8 cellular contexts compared by ENCODE assay signal in genomic region chr6:53647437-53648094, GRCh38. TPM values are rescaled to one million over a fixed set of nuclear protein-coding genes. Genes with fewer than 3 reads are reported as not detected.
DNase-seq lines count a peak whose midpoint lies in the region; ATAC-seq and TF ChIP-seq lines count a peak whose summit lies in the region.

No MANE protein-coding gene starts in this region.

- peaks cover 6% of the 10 kb centered on the region for H3K27me3 Mint-ChIP-seq in activated T-helper 1 cell treated with anti-CD3 and anti-CD28 coated beads, Interleukin-12 subunit alpha, Interleukin-12 subunit beta, Interleukin-2, Interleukin-4 antibody, amounts not matched to agents 30 ng/mL and 10 ng/mL and 1 ng/mL, durations not matched to agents 14 hours and 24 hours and 36 hours (ENCODE audit: insufficient read depth)
- H3K27me3 Mint-ChIP-seq in stimulated activated memory B cell treated with anti-CD40 and anti-IgM and Interleukin-4, amounts not matched to agents 10 μg/mL and 1 μg/mL and 100 μg/mL, for 72 hours: no peaks in the 10 kb centered on the region

- no peaks in the 10 kb centered on the region for H3K36me3 ChIP-seq in ascending aorta

- no peak for TF ChIP-seq CTCF in GM10248 (IDR thresholded peaks at IDR 0.05; ENCODE audit: control extremely low read depth, extremely low read depth, low read depth, missing control alignments)
- TF ChIP-seq CTCF in ascending aorta (IDR thresholded peaks at IDR 0.05): no peak

- H3K9me3 ChIP-seq in ascending aorta: no peaks in the 10 kb centered on the region

- H3K27me3 ChIP-seq in ascending aorta: no peaks in the 10 kb centered on the region

- H3K27ac ChIP-seq in ascending aorta: no peak overlapping the region

- H3K4me3 ChIP-seq in Jurkat, Clone E6-1 (ENCODE audit: low read length): no peak overlapping the region
- H3K4me3 ChIP-seq in ascending aorta: no peak overlapping the region

- CTCF ChIA-PET in GM10248 (lab: Yijun Ruan, JAX): interaction anchor here (1.3 to 3.2 kb wide), 3 partner anchors 12 to 104 kb away, joined by 3 to 12 read pairs (median 3); no protein-coding TSS in a partner anchor

- H3K4me3 Mint-ChIP-seq in activated T-helper 1 cell treated with anti-CD3 and anti-CD28 coated beads, Interleukin-12 subunit alpha, Interleukin-12 subunit beta, Interleukin-2, Interleukin-4 antibody, amounts not matched to agents 30 ng/mL and 10 ng/mL and 1 ng/mL, durations not matched to agents 14 hours and 24 hours and 36 hours: peak overlapping the region; percentile 15
- peak overlapping the region; percentile 39 for H3K4me3 Mint-ChIP-seq in stimulated activated memory B cell treated with anti-CD40 and anti-IgM and Interleukin-4, amounts not matched to agents 10 μg/mL and 1 μg/mL and 100 μg/mL, for 72 hours

- POLR2A ChIA-PET in GM10248 (lab: Yijun Ruan, JAX): no interaction called here

- peak overlapping the region; percentile 72 for H3K27ac Mint-ChIP-seq in activated T-helper 1 cell treated with anti-CD3 and anti-CD28 coated beads, Interleukin-12 subunit alpha, Interleukin-12 subunit beta, Interleukin-2, Interleukin-4 antibody, amounts not matched to agents 30 ng/mL and 10 ng/mL and 1 ng/mL, durations not matched to agents 14 hours and 24 hours and 36 hours
- H3K27ac Mint-ChIP-seq in stimulated activated memory B cell treated with anti-CD40 and anti-IgM and Interleukin-4, amounts not matched to agents 10 μg/mL and 1 μg/mL and 100 μg/mL, for 72 hours: peak overlapping the region; percentile 79

- intact Hi-C loops in activated T-helper 1 cell treated with anti-CD3 and anti-CD28 coated beads, Interleukin-12 subunit alpha, Interleukin-12 subunit beta, Interleukin-2, Interleukin-4 antibody, amounts not matched to agents 30 ng/mL and 10 ng/mL and 1 ng/mL, durations not matched to agents 14 hours and 24 hours and 36 hours (cut with micrococcal nuclease): loop anchor here (1.0 kb wide), 1 partner anchor 154 kb away; no protein-coding TSS in a partner anchor
- intact Hi-C loops in ascending aorta (cut with DNase I): no loop called here

- peaks cover 38% of the 10 kb centered on the region for H3K4me1 Mint-ChIP-seq in activated T-helper 1 cell treated with anti-CD3 and anti-CD28 coated beads, Interleukin-12 subunit alpha, Interleukin-12 subunit beta, Interleukin-2, Interleukin-4 antibody, amounts not matched to agents 30 ng/mL and 10 ng/mL and 1 ng/mL, durations not matched to agents 14 hours and 24 hours and 36 hours (ENCODE audit: low read depth)
- peaks cover 29% of the 10 kb centered on the region for H3K4me1 Mint-ChIP-seq in stimulated activated memory B cell treated with anti-CD40 and anti-IgM and Interleukin-4, amounts not matched to agents 10 μg/mL and 1 μg/mL and 100 μg/mL, for 72 hours

- H3K9me3 Mint-ChIP-seq in activated T-helper 1 cell treated with anti-CD3 and anti-CD28 coated beads, Interleukin-12 subunit alpha, Interleukin-12 subunit beta, Interleukin-2, Interleukin-4 antibody, amounts not matched to agents 30 ng/mL and 10 ng/mL and 1 ng/mL, durations not matched to agents 14 hours and 24 hours and 36 hours: no peaks in the 10 kb centered on the region
- H3K9me3 Mint-ChIP-seq in stimulated activated memory B cell treated with anti-CD40 and anti-IgM and Interleukin-4, amounts not matched to agents 10 μg/mL and 1 μg/mL and 100 μg/mL, for 72 hours: no peaks in the 10 kb centered on the region

- DNase-seq in GM10248 (ENCODE audit: extremely low spot score) (peak; percentile 43), ascending aorta (ENCODE audit: low spot score in 2 of 2) (no peak), nucleus accumbens (lab: John Stamatoyannopoulos, UW) (no peak), NCI-H1417 (lab: John Stamatoyannopoulos, UW) (no peak)
- DNase-seq in Jurkat, Clone E6-1 (ENCODE audit: low read depth, low spot score): peak; percentile 79
- DNase-seq in activated T-helper 1 cell treated with anti-CD3 and anti-CD28 coated beads, Interleukin-12 subunit alpha, Interleukin-12 subunit beta, Interleukin-2, Interleukin-4 antibody, amounts not matched to agents 30 ng/mL and 10 ng/mL and 1 ng/mL, durations not matched to agents 14 hours and 24 hours and 36 hours (ENCODE audit: low spot score): peak; percentile 34

- peaks cover 2% of the 10 kb centered on the region for H3K36me3 Mint-ChIP-seq in activated T-helper 1 cell treated with anti-CD3 and anti-CD28 coated beads, Interleukin-12 subunit alpha, Interleukin-12 subunit beta, Interleukin-2, Interleukin-4 antibody, amounts not matched to agents 30 ng/mL and 10 ng/mL and 1 ng/mL, durations not matched to agents 14 hours and 24 hours and 36 hours (ENCODE audit: low read depth)
- H3K36me3 Mint-ChIP-seq in stimulated activated memory B cell treated with anti-CD40 and anti-IgM and Interleukin-4, amounts not matched to agents 10 μg/mL and 1 μg/mL and 100 μg/mL, for 72 hours: peaks cover 6% of the 10 kb centered on the region

- ATAC-seq in GM21529 (IDR thresholded peaks at IDR 0.05; ENCODE audit: unreplicated experiment): peak; percentile 70
- ATAC-seq in stimulated activated memory B cell treated with anti-CD40 and anti-IgM and Interleukin-4, amounts not matched to agents 10 μg/mL and 1 μg/mL and 100 μg/mL, for 72 hours: peak; percentile 70

- peaks cover 0 to 5% of the 10 kb centered on the region in 2 donors for H3K4me1 ChIP-seq in ascending aorta

RNA-seq across cellular contexts. Expression of gene KLHL31, which starts 18.0 kb away (rescaled TPM):
- 0.25 TPM for polyA plus RNA-seq in Jurkat, Clone E6-1 (2012; ENCODE audit: insufficient read depth, insufficient read length)
- total RNA-seq in activated T-helper 1 cell treated with anti-CD3 and anti-CD28 coated beads, Interleukin-12 subunit alpha, Interleukin-12 subunit beta, Interleukin-2, Interleukin-4 antibody, amounts not matched to agents 30 ng/mL and 10 ng/mL and 1 ng/mL, durations not matched to agents 14 hours and 24 hours and 36 hours: 0.13 and 0.22 TPM in 2 replicates
- 0.21 TPM for total RNA-seq in ascending aorta

Comparison
In these comparisons a context has a peak if more than half of its experiments do, and no peak if none do; other contexts are left out.
1. DNase-seq: peak in GM10248 (single experiment), Jurkat, Clone E6-1 (single experiment) and activated T-helper 1 cell treated with anti-CD3 and anti-CD28 coated beads, Interleukin-12 subunit alpha, Interleukin-12 subunit beta, Interleukin-2, Interleukin-4 antibody, amounts not matched to agents 30 ng/mL and 10 ng/mL and 1 ng/mL, durations not matched to agents 14 hours and 24 hours and 36 hours (single experiment); none in ascending aorta (0 of 2), nucleus accumbens (0 of 56) and NCI-H1417 (0 of 3).